Comparison of ENCODE assay signal across 1 cellular context in genomic region chr12:52879394-52880351, GRCh38.
TF ChIP-seq lines count a peak whose summit lies in the region.

No MANE protein-coding gene starts in this region.

TF ChIP-seq in GM23338, 12 proteins besides CTCF, POLR2A, EP300 and RAD21 (continued from another document):
- TF ChIP-seq, protein P1, sequence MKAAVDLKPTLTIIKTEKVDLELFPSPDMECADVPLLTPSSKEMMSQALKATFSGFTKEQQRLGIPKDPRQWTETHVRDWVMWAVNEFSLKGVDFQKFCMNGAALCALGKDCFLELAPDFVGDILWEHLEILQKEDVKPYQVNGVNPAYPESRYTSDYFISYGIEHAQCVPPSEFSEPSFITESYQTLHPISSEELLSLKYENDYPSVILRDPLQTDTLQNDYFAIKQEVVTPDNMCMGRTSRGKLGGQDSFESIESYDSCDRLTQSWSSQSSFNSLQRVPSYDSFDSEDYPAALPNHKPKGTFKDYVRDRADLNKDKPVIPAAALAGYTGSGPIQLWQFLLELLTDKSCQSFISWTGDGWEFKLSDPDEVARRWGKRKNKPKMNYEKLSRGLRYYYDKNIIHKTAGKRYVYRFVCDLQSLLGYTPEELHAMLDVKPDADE (IDR thresholded peaks at IDR 0.05), result no peak
- TF ChIP-seq POLR2AphosphoS5 (IDR thresholded peaks at IDR 0.05; ENCODE audit: low read depth), result no peak
- TF ChIP-seq ZNF331 (CRISPR knock-in tag; IDR thresholded peaks at IDR 0.05; ENCODE audit: low read depth), result no peak
- TF ChIP-seq EZH2phosphoT487 (IDR thresholded peaks at IDR 0.05; ENCODE audit: unreplicated experiment), result no peak
- no peak for TF ChIP-seq ZNF114 (CRISPR knock-in tag; IDR thresholded peaks at IDR 0.05)
- TF ChIP-seq JUNB (IDR thresholded peaks at IDR 0.05; ENCODE audit: unreplicated experiment), result no peak
- TF ChIP-seq EZH2 (IDR thresholded peaks at IDR 0.05; ENCODE audit: low read depth, unreplicated experiment), result no peak
